Comparison of ENCODE assay signal across 8 cellular contexts in genomic region chr9:129822825-129823162, GRCh38. TPM values are rescaled to one million over a fixed set of nuclear protein-coding genes. Genes with fewer than 3 reads are reported as not detected.
DNase-seq lines count a peak whose midpoint lies in the region; ATAC-seq, FAIRE-seq and TF ChIP-seq lines count a peak whose summit lies in the region.

No MANE protein-coding gene starts in this region.

- POLR2A ChIA-PET in CD4-positive, alpha-beta memory T cell (lab: Charles Lee; ENCODE audit: partially characterized antibody) = interaction anchor here (1.0 to 4.3 kb wide), 5 partner anchors 11 to 63 kb away, joined by 3 to 40 read pairs (median 6); partner anchors contain the start of genes C9orf78, TOR1B and USP20

- H3K27ac Mint-ChIP-seq in CD4-positive, alpha-beta memory T cell = peak overlapping the region in 5 of 7 donors; percentile 24 to 92 (median 70)
- peak overlapping the region; percentile 71 to 93 for H3K27ac Mint-ChIP-seq in effector memory CD8-positive, alpha-beta T cell

- intact Hi-C loops in CD4-positive, alpha-beta memory T cell (cut with micrococcal nuclease) = no loop called here

- ATAC-seq in effector memory CD8-positive, alpha-beta T cell (replicated peaks) = no peak

- H3K9me3 ChIP-seq in CD4-positive, alpha-beta memory T cell (ENCODE audit: control insufficient read depth in 1 of 2, low read length in 2 of 2) = no peaks in the 10 kb centered on the region
- H3K9me3 ChIP-seq in NT2/D1 (ENCODE audit: insufficient read depth, low read length) (no peaks in the 10 kb centered on the region), neural cell (ENCODE audit: low read length) (no peaks in the 10 kb centered on the region)

- no peaks in the 10 kb centered on the region for H3K9me2 ChIP-seq in neural cell (ENCODE audit: insufficient read depth, low read length)

- H2AFZ ChIP-seq in neural cell (ENCODE audit: low read depth, low read length) = no peak overlapping the region

- peaks cover 35% of the 10 kb centered on the region for H3K36me3 ChIP-seq in CD4-positive, alpha-beta memory T cell (ENCODE audit: insufficient read depth, low read length)
- peaks cover 53% of the 10 kb centered on the region for H3K36me3 ChIP-seq in NT2/D1 (ENCODE audit: insufficient read depth, insufficient read length, low read length)
- no peaks in the 10 kb centered on the region for H3K36me3 ChIP-seq in neural cell (ENCODE audit: insufficient read depth, low read length)

- H3K27me3 Mint-ChIP-seq in CD4-positive, alpha-beta memory T cell = no peaks in the 10 kb centered on the region
- H3K27me3 Mint-ChIP-seq in effector memory CD8-positive, alpha-beta T cell = no peaks in the 10 kb centered on the region

- peaks cover 13 to 37% of the 10 kb centered on the region in 2 donors for H3K36me3 Mint-ChIP-seq in CD4-positive, alpha-beta memory T cell
- H3K36me3 Mint-ChIP-seq in effector memory CD8-positive, alpha-beta T cell (ENCODE audit: insufficient read depth) = peaks cover 59% of the 10 kb centered on the region

- TF ChIP-seq CTCF in neural cell (IDR thresholded peaks at IDR 0.05; ENCODE audit: poor library complexity, severe bottlenecking) = no peak

- FAIRE-seq in GM19239 (lab: Jason Lieb, UNC) = no peak

- peak overlapping the region; percentile 49 for H3K27ac ChIP-seq in CD4-positive, alpha-beta memory T cell (ENCODE audit: low read depth, low read length)
- no peak overlapping the region for H3K27ac ChIP-seq in neural cell (ENCODE audit: low read length)

- H3F3A ChIP-seq in neural cell (ENCODE audit: insufficient read depth, low read length, poor library complexity, severe bottlenecking) = no peaks in the 10 kb centered on the region

- no peak for DNase-seq in CD4-positive, alpha-beta memory T cell
- DNase-seq in NT2/D1 (ENCODE audit: low read depth, low spot score) = no peak
- DNase-seq in effector memory CD8-positive, alpha-beta T cell = no peak
- DNase-seq in glomerular visceral epithelial cell (ENCODE audit: extremely low spot score) = no peak
- DNase-seq in NCI-H2196 treated with DMSO at 0.1 percent for 48 hours (lab: John Stamatoyannopoulos, UW; ENCODE audit: unreplicated experiment) = no peak
- no peak for DNase-seq in GM19239 (ENCODE audit: insufficient read length, low spot score)
- DNase-seq in NCI-H446 (lab: John Stamatoyannopoulos, UW) = no peak

- peak overlapping the region; percentile 51 for H3K4me2 ChIP-seq in neural cell (ENCODE audit: low read length)

- peaks cover 8% of the 10 kb centered on the region for H3K4me1 ChIP-seq in CD4-positive, alpha-beta memory T cell (ENCODE audit: insufficient read depth, low read length)
- H3K4me1 ChIP-seq in NT2/D1 (ENCODE audit: insufficient read depth, insufficient read length) = peaks cover 2% of the 10 kb centered on the region

- H4K20me1 ChIP-seq in neural cell (ENCODE audit: insufficient read depth) = no peaks in the 10 kb centered on the region

- no peaks in the 10 kb centered on the region for H3K9me3 Mint-ChIP-seq in CD4-positive, alpha-beta memory T cell
- no peaks in the 10 kb centered on the region for H3K9me3 Mint-ChIP-seq in effector memory CD8-positive, alpha-beta T cell

- peaks cover 12 to 24% (median 17%) of the 10 kb centered on the region in 4 donors for H3K4me1 Mint-ChIP-seq in CD4-positive, alpha-beta memory T cell
- peaks cover 9 to 19% of the 10 kb centered on the region in 2 donors for H3K4me1 Mint-ChIP-seq in effector memory CD8-positive, alpha-beta T cell (ENCODE audit: low read depth in 2 of 2)

- H3K9ac ChIP-seq in NT2/D1 (ENCODE audit: insufficient read length, low read depth) (peak overlapping the region; percentile 79), neural cell (ENCODE audit: low read length) (peak overlapping the region; percentile 83)

- CTCF ChIA-PET in CD4-positive, alpha-beta memory T cell (lab: Charles Lee; ENCODE audit: partially characterized antibody) = no interaction called here

- no peak for TF ChIP-seq RAD21 in neural cell (conservative IDR thresholded peaks at IDR 0.05)

- no peaks in the 10 kb centered on the region for H3K27me3 ChIP-seq in CD4-positive, alpha-beta memory T cell (ENCODE audit: insufficient read depth, low read length)
- no peaks in the 10 kb centered on the region for H3K27me3 ChIP-seq in NT2/D1 (ENCODE audit: insufficient read depth, insufficient read length)
- H3K27me3 ChIP-seq in neural cell (ENCODE audit: insufficient read depth, low read depth, low read length) = no peaks in the 10 kb centered on the region

- peak overlapping the region; percentile 24 to 59 for H3K4me3 ChIP-seq in CD4-positive, alpha-beta memory T cell (ENCODE audit: low read length in 2 of 2)
- H3K4me3 ChIP-seq in NT2/D1 (ENCODE audit: insufficient read length, low read depth) (peak overlapping the region; percentile 94), neural cell (ENCODE audit: low read length) (peak overlapping the region; percentile 87)

- peaks cover 9% of the 10 kb centered on the region for H3K79me2 ChIP-seq in neural cell (replicated peaks; ENCODE audit: insufficient read depth, low read length)

- TF ChIP-seq EP300 in neural cell (conservative IDR thresholded peaks at IDR 0.05; ENCODE audit: poor library complexity, severe bottlenecking) = no peak

- peak overlapping the region; percentile 78 to 91 (median 88) for H3K4me3 Mint-ChIP-seq in CD4-positive, alpha-beta memory T cell
- peak overlapping the region; percentile 85 to 86 for H3K4me3 Mint-ChIP-seq in effector memory CD8-positive, alpha-beta T cell

TF ChIP-seq in neural cell, 6 proteins besides CTCF, POLR2A, EP300 and RAD21:
- TF ChIP-seq POLR2AphosphoS5 (IDR thresholded peaks at IDR 0.05) (no peak), TAF1 (IDR thresholded peaks at IDR 0.05; ENCODE audit: low read depth) (no peak), REST (IDR thresholded peaks at IDR 0.05; ENCODE audit: borderline replicate concordance) (no peak), SMC3 (conservative IDR thresholded peaks at IDR 0.05; ENCODE audit: poor library complexity) (no peak), EZH2 (IDR thresholded peaks at IDR 0.05; ENCODE audit: borderline replicate concordance, insufficient read depth, low read length, poor library complexity, severe bottlenecking) (no peak), MXI1 (conservative IDR thresholded peaks at IDR 0.05; ENCODE audit: poor library complexity, severe bottlenecking) (no peak)

RNA-seq across cellular contexts. Expression of gene TOR1A, which starts 1.1 kb away (rescaled TPM):
- 10 to 100 TPM; 39.8 to 41.9 TPM for total RNA-seq in CD4-positive, alpha-beta memory T cell
- 10 to 100 TPM; 66.3 to 82.5 TPM for polyA plus RNA-seq in CD4-positive, alpha-beta memory T cell
- 56.3 and 61.8 TPM in 2 replicates for polyA plus RNA-seq in neural cell
- polyA minus RNA-seq in neural cell = 45.8 TPM in 2 replicates

RNA-seq across cellular contexts. Expression of gene C9orf78, which starts 12.3 kb away (rescaled TPM):
- total RNA-seq in CD4-positive, alpha-beta memory T cell = 10 to 100 TPM; 95.5 to 96.9 TPM
- polyA plus RNA-seq in CD4-positive, alpha-beta memory T cell = 100 to 1,000 TPM; 204 to 206 TPM
- 69.5 and 91.3 TPM in 2 replicates for polyA plus RNA-seq in neural cell
- polyA minus RNA-seq in neural cell = 33.1 and 39.7 TPM in 2 replicates

RNA-seq across cellular contexts. Expression of gene USP20, which starts 12.5 kb away (rescaled TPM):
- 100 to 1,000 TPM; 123 to 132 TPM for total RNA-seq in CD4-positive, alpha-beta memory T cell
- polyA plus RNA-seq in CD4-positive, alpha-beta memory T cell = 10 to 100 TPM; 36.5 to 55.9 TPM
- polyA plus RNA-seq in neural cell = 34.8 and 39.8 TPM in 2 replicates
- 30.1 and 32.4 TPM in 2 replicates for polyA minus RNA-seq in neural cell

RNA-seq across cellular contexts. Expression of gene TOR1B, which starts 19.8 kb away (rescaled TPM):
- 10 to 100 TPM; 29.5 to 33.0 TPM for total RNA-seq in CD4-positive, alpha-beta memory T cell
- 10 to 100 TPM; 17.5 to 24.4 TPM for polyA plus RNA-seq in CD4-positive, alpha-beta memory T cell
- 50.0 and 52.2 TPM in 2 replicates for polyA plus RNA-seq in neural cell
- polyA minus RNA-seq in neural cell = 59.7 and 66.5 TPM in 2 replicates

Comparison
In these comparisons a context has a peak if more than half of its experiments do, and no peak if none do; other contexts are left out.
1. H3K4me3 ChIP-seq: peak in every context shown above with its lines; median percentile 94 in NT2/D1; 87 in neural cell; 42 in CD4-positive, alpha-beta memory T cell.